Comparison of ENCODE assay signal across 7 cellular contexts in genomic region chr12:55996715-55997534, GRCh38. TPM values are rescaled to one million over a fixed set of nuclear protein-coding genes. Genes with fewer than 3 reads are reported as not detected.
DNase-seq lines count a peak whose midpoint lies in the region; ATAC-seq, FAIRE-seq and TF ChIP-seq lines count a peak whose summit lies in the region.

SUOX (plus strand) TSS chr12:55997276; CDS start chr12:56002222, 4,946 bp downstream.

- no peak within 1 kb of the TSS for H2AFZ ChIP-seq in OCI-LY3 (ENCODE audit: low read depth, low read length)
- peak within 1 kb of the TSS; percentile 80 for H2AFZ ChIP-seq in GM12878 (ENCODE audit: control insufficient read depth, low read depth, low read length)

- FAIRE-seq in GM12878 (lab: Jason Lieb, UNC): peak; percentile 99

- no peaks in the 10 kb centered on the region for H4K20me1 ChIP-seq in OCI-LY3 (ENCODE audit: insufficient read depth, low read length)
- no peaks in the 10 kb centered on the region for H4K20me1 ChIP-seq in GM12878 (ENCODE audit: control insufficient read depth, insufficient read depth)

- TF ChIP-seq CTCF in GM10248 (IDR thresholded peaks at IDR 0.05; ENCODE audit: control extremely low read depth, extremely low read depth, low read depth, missing control alignments) (no peak), OCI-LY3 (IDR thresholded peaks at IDR 0.05; ENCODE audit: low read depth, low read length) (no peak), GM12878 (IDR thresholded peaks at IDR 0.05 in 2 of 3, conservative IDR thresholded peaks at IDR 0.05 in 1 of 3; ENCODE audit: control insufficient read depth in 2 of 3, extremely low read depth in 1 of 3, insufficient read depth in 1 of 3, low read depth in 3 of 3, low read length in 3 of 3) (no peak)

- 6% methylated on average over 27 of the region's 27 CpGs for WGBS in GM12878 (ENCODE audit: insufficient coverage, insufficient replicate concordance, low lambda C conversion rate, missing lambda C conversion rate)

- H3K79me2 ChIP-seq in OCI-LY3 (ENCODE audit: low read length): no peaks in the 10 kb centered on the region
- H3K79me2 ChIP-seq in GM12878 (ENCODE audit: control insufficient read depth, insufficient read depth, low read length): no peaks in the 10 kb centered on the region

- POLR2A ChIA-PET in GM10248 (lab: Yijun Ruan, JAX) (interaction anchor here (0.8 to 2.3 kb wide), 5 partner anchors 10 to 107 kb away, joined by 4 to 11 read pairs (median 5); partner anchors contain the start of genes PA2G4 and RAB5B), GM12878 (lab: Charles Lee) (interaction anchor here (0.5 to 2.6 kb wide), 20 partner anchors 10 to 263 kb away, joined by 3 to 46 read pairs (median 5); partner anchors contain the start of genes PYM1, RAB5B and ZC3H10)

- no TSS peak for BruUV-seq in GM12878 (replicated peaks; lab: Mats Ljungman, UMichigan)

- H3K27me3 ChIP-seq in OCI-LY3 (ENCODE audit: low read depth, low read length) (no peaks in the 10 kb centered on the region), GM12878 (replicated peaks in 1 of 2; ENCODE audit: control insufficient read depth in 2 of 2, insufficient read depth in 2 of 2, low read length in 1 of 2) (no peaks in the 10 kb centered on the region)

- ATAC-seq in GM21723 (IDR thresholded peaks at IDR 0.05; ENCODE audit: unreplicated experiment) (peak; percentile 99), GM12878 (peak; percentile 100)

- H3K9me3 ChIP-seq in OCI-LY3 (ENCODE audit: insufficient read depth, low read length) (no peaks in the 10 kb centered on the region), GM12878 (replicated peaks; ENCODE audit: control insufficient read depth, insufficient read depth, low read length) (no peaks in the 10 kb centered on the region)

- RAD21 ChIA-PET in GM12878 (lab: Charles Lee; ENCODE audit: unreplicated experiment): interaction anchor here (0.6 to 4.8 kb wide), 25 partner anchors 10 to 282 kb away, joined by 3 to 44 read pairs (median 9); partner anchors contain the start of genes PA2G4, PYM1, RAB5B and RPL41

- H3K36me3 ChIP-seq in OCI-LY3 (replicated peaks; ENCODE audit: low read depth, low read length) (peaks cover 7% of the 10 kb centered on the region), GM12878 (ENCODE audit: control insufficient read depth in 2 of 2, insufficient read depth in 2 of 2, low read length in 1 of 2) (peaks cover 3 to 11% of the 10 kb centered on the region in 2 experiments)

- H3K27ac ChIP-seq in OCI-LY3 (ENCODE audit: low read length) (no peak within 1 kb of the TSS), GM12878 (ENCODE audit: control insufficient read depth, insufficient read depth) (peak within 1 kb of the TSS; percentile 33; the same call in 1 of the 2 replicates)

- TF ChIP-seq POLR2A in GM12878 (IDR thresholded peaks at IDR 0.05; ENCODE audit: low read depth, low read length): peak; percentile 72

- H3K4me1 ChIP-seq in OCI-LY3 (ENCODE audit: low read length) (peaks cover 6% of the 10 kb centered on the region), GM12878 (ENCODE audit: control insufficient read depth, insufficient read depth, low read length) (peaks cover 3% of the 10 kb centered on the region; the same call in 1 of the 2 replicates)

- in situ Hi-C loops in GM12878 (cut with MboI): no loop called here

- peak within 1 kb of the TSS; percentile 50 for H3K4me2 ChIP-seq in OCI-LY3 (ENCODE audit: low read length)
- peak within 1 kb of the TSS; percentile 88 for H3K4me2 ChIP-seq in GM12878 (ENCODE audit: control insufficient read depth, insufficient read depth)

- TF ChIP-seq RAD21 in GM12878 (IDR thresholded peaks at IDR 0.05; ENCODE audit: insufficient read depth, low read depth, low read length): no peak

- SMC1A ChIA-PET in GM12878 (lab: Charles Lee; ENCODE audit: uncharacterized antibody, unreplicated experiment): interaction anchor here (0.7 to 4.2 kb wide), 19 partner anchors 11 to 267 kb away, joined by 3 to 52 read pairs (median 6); partner anchors contain the start of genes DNAJC14, PYM1 and RAB5B

- no peak for TF ChIP-seq EP300 in GM12878 (IDR thresholded peaks at IDR 0.05; ENCODE audit: borderline replicate concordance in 1 of 2, control insufficient read depth in 1 of 2, low read depth in 2 of 2, low read length in 2 of 2)

- intact Hi-C loops in GM12878 (cut with micrococcal nuclease; ENCODE audit: unreplicated experiment): loop anchor here (1.0 to 5.0 kb wide), 3 partner anchors 32 to 120 kb away; partner anchors contain the start of genes RPL41, RPS26 and ZC3H10
- intact Hi-C loops in posterior cingulate gyrus (cut with DNase I): loop anchor here (1.0 to 5.0 kb wide), 3 partner anchors 10 to 120 kb away; partner anchors contain the start of genes RPL41, RPS26 and ZC3H10

- CTCF ChIA-PET in GM10248 (lab: Yijun Ruan, JAX): interaction anchor here (0.7 to 6.8 kb wide), 42 partner anchors 13 to 438 kb away, joined by 3 to 140 read pairs (median 6); partner anchors contain the start of genes DNAJC14, ESYT1, IKZF4 and ORMDL2
- CTCF ChIA-PET in GM12878 (lab: Yijun Ruan, JAX): interaction anchor here (0.5 to 6.0 kb wide), 53 partner anchors 9 to 351 kb away, joined by 3 to 107 read pairs (median 5); partner anchors contain the start of genes DGKA, GDF11, ORMDL2 and PA2G4

- no peak within 1 kb of the TSS for H3K9ac ChIP-seq in OCI-LY3 (ENCODE audit: low read length)
- H3K9ac ChIP-seq in GM12878 (ENCODE audit: control insufficient read depth, insufficient read depth, low read length): peak within 1 kb of the TSS; percentile 72

- H3K4me3 ChIP-seq in OCI-LY3 (ENCODE audit: low read length): peak within 1 kb of the TSS; percentile 30
- H3K4me3 ChIP-seq in GM12878: peak within 1 kb of the TSS; percentile 74

- peak; percentile 98 for DNase-seq in GM10248 (ENCODE audit: extremely low spot score)
- DNase-seq in HuH-7.5 (ENCODE audit: low spot score): peak; percentile 99
- peak; percentile 83 for DNase-seq in GM12878 (ENCODE audit: low read depth, low spot score)
- DNase-seq in hepatic stellate cell (ENCODE audit: low spot score): peak; percentile 100
- DNase-seq in posterior cingulate gyrus: peak; percentile 94 to 100 (median 98)

TF ChIP-seq in GM12878, 131 proteins besides CTCF, POLR2A, EP300 and RAD21 (continues in another document):
- no peak for TF ChIP-seq FOXK2 (IDR thresholded peaks at IDR 0.05)
- no peak for TF ChIP-seq ZBTB40 (IDR thresholded peaks at IDR 0.05; ENCODE audit: borderline replicate concordance)
- TF ChIP-seq PAX8 (IDR thresholded peaks at IDR 0.05): 0 out of 2 replicates have a peak, but pooled peaks have one; percentile 46
- TF ChIP-seq PKNOX1 (IDR thresholded peaks at IDR 0.05): peak; percentile 98

RNA-seq across cellular contexts. Expression of gene SUOX, which starts in this region (rescaled TPM):
- total RNA-seq in GM12878 (2013; cell fraction: nucleolus; rRNA removed): 26.0 and 28.4 TPM in 2 replicates
- total RNA-seq in GM12878 (2014; rRNA removed): 12.9 and 13.8 TPM in 2 replicates
- 10.0 and 11.7 TPM in 2 replicates for total RNA-seq in GM12878 (2014; rRNA removed; fragmentation: Illumina TruSeq; extraction: Trizol)
- total RNA-seq in GM12878 (2021): 11.8 and 13.6 TPM in 2 replicates
- polyA plus RNA-seq in GM12878 (2011; ENCODE audit: low read depth): 9.2 TPM
- 12.9 and 18.8 TPM in 2 replicates for polyA plus RNA-seq in GM12878 (2011; rRNA removed)
- 21.6 and 28.2 TPM in 2 replicates for polyA plus RNA-seq in GM12878 (2011; cell fraction: cytosol; rRNA removed)
- polyA plus RNA-seq in GM12878 (2011; cell fraction: nucleus; rRNA removed): 32.6 and 35.8 TPM in 2 replicates
- polyA plus RNA-seq in GM12878 (2012): 9.4 and 12.2 TPM in 2 replicates
- 11.5 and 16.5 TPM in 2 replicates for polyA plus RNA-seq in GM12878 (2014; fragmentation: Illumina TruSeq; extraction: Trizol)
- polyA plus RNA-seq in GM12878 (2014; fragmentation: Nextera tagmentation; extraction: Ambion mirVana): 1 to 10 TPM; 5.1 to 5.2 TPM
- polyA plus RNA-seq in GM12878 (2014; rRNA removed): 12.4 and 16.1 TPM in 2 replicates
- polyA plus RNA-seq in GM12878 (2016; fragmentation: Nextera tagmentation; extraction: Ambion mirVana): 10 to 100 TPM; 13.2 to 18.1 TPM
- 25.5 and 28.8 TPM in 2 replicates for polyA minus RNA-seq in GM12878 (2011; rRNA and poly(A)+ RNA removed)
- 9.5 and 9.9 TPM in 2 replicates for polyA minus RNA-seq in GM12878 (2011; cell fraction: cytosol; rRNA and poly(A)+ RNA removed)
- polyA minus RNA-seq in GM12878 (2011; cell fraction: nucleus; rRNA and poly(A)+ RNA removed): 12.6 and 27.8 TPM in 2 replicates
